Comparison of ENCODE assay signal across 17 cellular contexts in genomic region chr1:70211536-70211935, GRCh38. TPM values are rescaled to one million over a fixed set of nuclear protein-coding genes. Genes with fewer than 3 reads are reported as not detected.
DNase-seq lines count a peak whose midpoint lies in the region; ATAC-seq, FAIRE-seq and TF ChIP-seq lines count a peak whose summit lies in the region.
"Had no signal": no experiment of that assay in that cellular context is flagged by ENCODE, and none has a peak within 500 bp of the region (broad histone marks: within the 10 kb centered on the region; RNA-seq: fewer than 3 reads in every experiment).

No MANE protein-coding gene starts in this region.

- H3K36me3 Mint-ChIP-seq in activated naive CD8-positive, alpha-beta T cell treated with anti-CD3 and anti-CD28 coated beads, Interleukin-2, amount 10 ng/mL, durations not matched to agents 7 days and 5 days, result peaks cover 11% of the 10 kb centered on the region
- peaks cover 27% of the 10 kb centered on the region for H3K36me3 Mint-ChIP-seq in activated naive CD8-positive, alpha-beta T cell treated with anti-CD3 and anti-CD28 coated beads, Interleukin-2, amount 50 U/mL, for 24 hours (ENCODE audit: low read depth)
- H3K36me3 Mint-ChIP-seq in HFFc6 (ENCODE audit: low read depth), result peaks cover 9% of the 10 kb centered on the region; the same call in 1 of the 2 replicates

- no peak overlapping the region for H2AFZ ChIP-seq in K562 (ENCODE audit: low read depth, low read length)
- H2AFZ ChIP-seq: PC-9 had no signal

- TF ChIP-seq CTCF in HFFc6 (IDR thresholded peaks at IDR 0.05) (no peak), K562 (IDR thresholded peaks at IDR 0.05 in 2 of 3, conservative IDR thresholded peaks at IDR 0.05 in 1 of 3; ENCODE audit: insufficient read depth in 2 of 3, low read depth in 1 of 3, low read length in 3 of 3) (no peak)

- H3K4me3 Mint-ChIP-seq in activated naive CD8-positive, alpha-beta T cell treated with anti-CD3 and anti-CD28 coated beads, Interleukin-2, amount 10 ng/mL, durations not matched to agents 7 days and 5 days, result no peak overlapping the region
- no peak overlapping the region for H3K4me3 Mint-ChIP-seq in activated naive CD8-positive, alpha-beta T cell treated with anti-CD3 and anti-CD28 coated beads, Interleukin-2, amount 50 U/mL, for 24 hours
- H3K4me3 Mint-ChIP-seq in HFFc6, result no peak overlapping the region

- FAIRE-seq in K562 (lab: Jason Lieb, UNC), result no peak
- FAIRE-seq: H1 had no signal

- H3K79me2 ChIP-seq in K562 (ENCODE audit: control insufficient read depth, insufficient read depth, low read length), result peaks cover 100% of the 10 kb centered on the region

- no peaks in the 10 kb centered on the region; a peak in 3 of 5 replicates for H3K4me1 ChIP-seq in K562 (replicated peaks in 1 of 2; ENCODE audit: control insufficient read depth in 2 of 2, insufficient read depth in 2 of 2, low read length in 2 of 2)
- H3K4me1 ChIP-seq in skeletal muscle satellite cell (ENCODE audit: control insufficient read depth, insufficient read depth, low read length), result peaks cover 15% of the 10 kb centered on the region

- no peak for DNase-seq in activated naive CD8-positive, alpha-beta T cell treated with anti-CD3 and anti-CD28 coated beads, Interleukin-2, amount 10 ng/mL, durations not matched to agents 7 days and 5 days
- no peak for DNase-seq in activated naive CD8-positive, alpha-beta T cell treated with anti-CD3 and anti-CD28 coated beads, Interleukin-2, amount 50 U/mL, for 24 hours
- no peak for DNase-seq in HFFc6
- DNase-seq in K562 (ENCODE audit: extremely low read depth in 1 of 4, low spot score in 3 of 4), result no peak
- DNase-seq in GM19240 (ENCODE audit: insufficient read length, low spot score), result no peak
- DNase-seq: DMS153, NCI-H1092, NCI-H1694 treated with DMSO at 0.1 percent for 48 hours, NCI-H446 treated with DMSO at 0.1 percent for 48 hours, NCI-H748 treated with DMSO at 0.1 percent for 48 hours, PC-9 had no signal

- no peaks in the 10 kb centered on the region for H4K20me1 ChIP-seq in K562 (replicated peaks; ENCODE audit: control insufficient read depth, insufficient read depth, low read length)

- H3K4me2 ChIP-seq in K562 (ENCODE audit: insufficient read depth, low read length) (no peak overlapping the region), skeletal muscle satellite cell (ENCODE audit: low read length) (peak overlapping the region; percentile 13)
- H3K4me2 ChIP-seq: BLaER1, PC-9 had no signal

- H3K9me3 ChIP-seq in K562 (replicated peaks; ENCODE audit: control insufficient read depth, insufficient read depth, low read depth, low read length), result no peaks in the 10 kb centered on the region
- no peaks in the 10 kb centered on the region for H3K9me3 ChIP-seq in skeletal muscle satellite cell (replicated peaks; ENCODE audit: low read length)
- H3K9me3 ChIP-seq: BLaER1 had no signal

- peaks cover 38% of the 10 kb centered on the region for H3K4me1 Mint-ChIP-seq in activated naive CD8-positive, alpha-beta T cell treated with anti-CD3 and anti-CD28 coated beads, Interleukin-2, amount 10 ng/mL, durations not matched to agents 7 days and 5 days
- peaks cover 54% of the 10 kb centered on the region for H3K4me1 Mint-ChIP-seq in activated naive CD8-positive, alpha-beta T cell treated with anti-CD3 and anti-CD28 coated beads, Interleukin-2, amount 50 U/mL, for 24 hours
- H3K4me1 Mint-ChIP-seq in HFFc6 (ENCODE audit: low read depth), result peaks cover 44% of the 10 kb centered on the region

- H3K27me3 ChIP-seq in K562 (ENCODE audit: control insufficient read depth in 2 of 2, insufficient read depth in 2 of 2, low read length in 2 of 2) (no peaks in the 10 kb centered on the region), skeletal muscle satellite cell (ENCODE audit: control insufficient read depth, insufficient read depth, low read length) (no peaks in the 10 kb centered on the region)
- H3K27me3 ChIP-seq: BLaER1 had no signal

- H3K9me3 Mint-ChIP-seq in activated naive CD8-positive, alpha-beta T cell treated with anti-CD3 and anti-CD28 coated beads, Interleukin-2, amount 10 ng/mL, durations not matched to agents 7 days and 5 days, result no peaks in the 10 kb centered on the region
- no peaks in the 10 kb centered on the region for H3K9me3 Mint-ChIP-seq in activated naive CD8-positive, alpha-beta T cell treated with anti-CD3 and anti-CD28 coated beads, Interleukin-2, amount 50 U/mL, for 24 hours
- H3K9me3 Mint-ChIP-seq in HFFc6, result no peaks in the 10 kb centered on the region

- H3K4me3 ChIP-seq in K562 (no peak overlapping the region), skeletal muscle satellite cell (ENCODE audit: low read length) (no peak overlapping the region)
- H3K4me3 ChIP-seq: BLaER1, PC-9, SK-N-MC had no signal

- H3K9ac ChIP-seq in K562 (ENCODE audit: insufficient read depth in 1 of 2, low read depth in 2 of 2, low read length in 2 of 2), result no peak overlapping the region
- H3K9ac ChIP-seq in skeletal muscle satellite cell (ENCODE audit: low read depth, low read length), result no peak overlapping the region
- H3K9ac ChIP-seq: BLaER1 had no signal

- no peak for ATAC-seq in activated naive CD8-positive, alpha-beta T cell treated with anti-CD3 and anti-CD28 coated beads, Interleukin-2, amount 10 ng/mL, durations not matched to agents 7 days and 5 days (ENCODE audit: low read depth)
- ATAC-seq in activated naive CD8-positive, alpha-beta T cell treated with anti-CD3 and anti-CD28 coated beads, Interleukin-2, amount 50 U/mL, for 24 hours, result no peak
- no peak for ATAC-seq in K562
- no peak for ATAC-seq in HG02870 (IDR thresholded peaks at IDR 0.05; ENCODE audit: unreplicated experiment)
- ATAC-seq in HG02981 (IDR thresholded peaks at IDR 0.05; ENCODE audit: unreplicated experiment), result no peak

- peak overlapping the region; percentile 12; the same call in 1 of the 3 replicates for H3K27ac ChIP-seq in K562 (ENCODE audit: extremely low read depth, low read depth, low read length)
- H3K27ac ChIP-seq: BLaER1, PC-9, SK-N-MC had no signal

- no peak for TF ChIP-seq EP300 in K562 (IDR thresholded peaks at IDR 0.05; ENCODE audit: low read length)

- intact Hi-C loops in K562 (cut with micrococcal nuclease), result no loop called here

- peak overlapping the region; percentile 65 for H3K27ac Mint-ChIP-seq in activated naive CD8-positive, alpha-beta T cell treated with anti-CD3 and anti-CD28 coated beads, Interleukin-2, amount 10 ng/mL, durations not matched to agents 7 days and 5 days
- H3K27ac Mint-ChIP-seq in activated naive CD8-positive, alpha-beta T cell treated with anti-CD3 and anti-CD28 coated beads, Interleukin-2, amount 50 U/mL, for 24 hours, result no peak overlapping the region
- peak overlapping the region; percentile 42; the same call in 1 of the 2 replicates for H3K27ac Mint-ChIP-seq in HFFc6

- TF ChIP-seq RAD21 in K562 (CRISPR knock-in tag; conservative IDR thresholded peaks at IDR 0.05 in 1 of 2, IDR thresholded peaks at IDR 0.05 in 1 of 2), result no peak

- no peak for TF ChIP-seq POLR2A in K562 (conservative IDR thresholded peaks at IDR 0.05)

- in situ Hi-C loops in K562 (cut with MboI), result no loop called here

- peaks cover 63% of the 10 kb centered on the region for H3K36me3 ChIP-seq in K562 (ENCODE audit: control insufficient read depth, insufficient read depth, low read length)
- peaks cover 28% of the 10 kb centered on the region for H3K36me3 ChIP-seq in skeletal muscle satellite cell (ENCODE audit: insufficient read depth, low read length)

- H3K27me3 Mint-ChIP-seq in activated naive CD8-positive, alpha-beta T cell treated with anti-CD3 and anti-CD28 coated beads, Interleukin-2, amount 10 ng/mL, durations not matched to agents 7 days and 5 days, result no peaks in the 10 kb centered on the region
- no peaks in the 10 kb centered on the region for H3K27me3 Mint-ChIP-seq in activated naive CD8-positive, alpha-beta T cell treated with anti-CD3 and anti-CD28 coated beads, Interleukin-2, amount 50 U/mL, for 24 hours
- no peaks in the 10 kb centered on the region for H3K27me3 Mint-ChIP-seq in HFFc6 (ENCODE audit: insufficient read depth)

- BruUV-seq in K562 (replicated peaks; lab: Mats Ljungman, UMichigan), result no TSS peak

- H3K9me1 ChIP-seq in K562 (ENCODE audit: control insufficient read depth, insufficient read depth, low read length), result no peaks in the 10 kb centered on the region

- CTCF ChIA-PET in K562 (lab: Yijun Ruan, JAX; ENCODE audit: low intra/inter-chr PET ratio), result no interaction called here

- POLR2A ChIA-PET in activated naive CD8-positive, alpha-beta T cell treated with anti-CD3 and anti-CD28 coated beads, Interleukin-2, amount 10 ng/mL, durations not matched to agents 7 days and 5 days (lab: Charles Lee), result interaction anchor here (1.0 to 9.0 kb wide), 2 partner anchors 10 to 142 kb away, joined by 4 to 86 read pairs; partner anchors contain the start of gene SRSF11
- POLR2A ChIA-PET in K562 (lab: Yijun Ruan, JAX), result interaction anchor here (8.0 kb wide), 1 partner anchor 8 kb away, joined by 58 read pairs; the partner anchor contains the start of gene SRSF11

RNA-seq across cellular contexts. Expression of gene LRRC40, which starts 6.2 kb away (rescaled TPM):
- total RNA-seq in activated naive CD8-positive, alpha-beta T cell treated with anti-CD3 and anti-CD28 coated beads, Interleukin-2, amount 10 ng/mL, durations not matched to agents 7 days and 5 days, result 10 to 100 TPM; 16.9 to 18.8 TPM
- 10 to 100 TPM; 10.6 to 16.5 (median 14.0) TPM for total RNA-seq in HFFc6 (2021; fragmentation: NEBNext Ultra II Directional; extraction: Animal tissue kit (Norgen Biotek cat#: 25700))
- 9.0 and 30.2 TPM in 2 replicates for total RNA-seq in K562 (2011; cell fraction: chromatin; rRNA removed; ENCODE audit: low replicate concordance)
- total RNA-seq in K562 (2011; cell fraction: nucleolus; rRNA removed), result 4.3 and 5.8 TPM in 2 replicates
- 10.1 and 12.4 TPM in 2 replicates for total RNA-seq in K562 (2011; cell fraction: nucleoplasm; rRNA removed)
- 14.4 and 16.1 TPM in 2 replicates for total RNA-seq in K562 (2014; rRNA removed)
- 30.9 and 34.2 TPM in 2 replicates for total RNA-seq in K562 (2014; rRNA removed; fragmentation: Illumina TruSeq; extraction: Trizol)
- 27.1 and 31.4 TPM in 2 replicates for total RNA-seq in K562 (2015; rRNA removed; fragmentation: Illumina TruSeq; extraction: Trizol)
- total RNA-seq in K562 (2021), result 18.1 and 18.2 TPM in 2 replicates
- 24.9 and 33.7 TPM in 2 replicates for polyA plus RNA-seq in K562 (2011; rRNA removed)
- 3.9 and 11.4 TPM in 2 replicates for polyA plus RNA-seq in K562 (2011; cell fraction: cytosol; rRNA removed)
- 6.1 and 9.9 TPM in 2 replicates for polyA plus RNA-seq in K562 (2011; cell fraction: nucleus; rRNA removed)
- polyA plus RNA-seq in K562 (2012), result 13.8 and 16.1 TPM in 2 replicates
- polyA plus RNA-seq in K562 (2014; fragmentation: Illumina TruSeq; extraction: Trizol), result 23.3 and 28.5 TPM in 2 replicates
- 10 to 100 TPM; 32.2 to 36.2 TPM for polyA plus RNA-seq in K562 (2014; fragmentation: Nextera tagmentation; extraction: Ambion mirVana)
- polyA plus RNA-seq in K562 (2014; rRNA removed), result 19.9 and 20.4 TPM in 2 replicates
- 29.6 and 33.5 TPM in 2 replicates for polyA minus RNA-seq in K562 (2011; rRNA and poly(A)+ RNA removed)
- polyA minus RNA-seq in K562 (2011; cell fraction: cytosol; rRNA and poly(A)+ RNA removed), result 8.5 and 12.5 TPM in 2 replicates
- polyA minus RNA-seq in K562 (2011; cell fraction: nucleus; rRNA and poly(A)+ RNA removed), result 10.2 and 21.0 TPM in 2 replicates
- 22.1 and 24.8 TPM in 2 replicates for total RNA-seq in skeletal muscle satellite cell (2012; rRNA removed)

RNA-seq across cellular contexts. Expression of gene SRSF11, which starts 9.6 kb away (rescaled TPM):
- total RNA-seq in activated naive CD8-positive, alpha-beta T cell treated with anti-CD3 and anti-CD28 coated beads, Interleukin-2, amount 10 ng/mL, durations not matched to agents 7 days and 5 days, result 100 to 1,000 TPM; 242 to 252 TPM
- total RNA-seq in HFFc6 (2021; fragmentation: NEBNext Ultra II Directional; extraction: Animal tissue kit (Norgen Biotek cat#: 25700)), result 100 to 1,000 TPM in 3 of 6 experiments, 10 to 100 TPM in 3; 94.9 to 107 (median 100) TPM
- total RNA-seq in K562 (2011; cell fraction: chromatin; rRNA removed; ENCODE audit: low replicate concordance), result 358 and 824 TPM in 2 replicates
- 166 and 191 TPM in 2 replicates for total RNA-seq in K562 (2011; cell fraction: nucleolus; rRNA removed)
- 334 and 482 TPM in 2 replicates for total RNA-seq in K562 (2011; cell fraction: nucleoplasm; rRNA removed)
- total RNA-seq in K562 (2014; rRNA removed), result 133 and 148 TPM in 2 replicates
- 190 and 214 TPM in 2 replicates for total RNA-seq in K562 (2014; rRNA removed; fragmentation: Illumina TruSeq; extraction: Trizol)
- total RNA-seq in K562 (2015; rRNA removed; fragmentation: Illumina TruSeq; extraction: Trizol), result 235 and 249 TPM in 2 replicates
- 143 and 159 TPM in 2 replicates for total RNA-seq in K562 (2021)
- polyA plus RNA-seq in K562 (2011; rRNA removed), result 418 and 455 TPM in 2 replicates
- 207 and 247 TPM in 2 replicates for polyA plus RNA-seq in K562 (2011; cell fraction: cytosol; rRNA removed)
- polyA plus RNA-seq in K562 (2011; cell fraction: nucleus; rRNA removed), result 1,205 and 1,296 TPM in 2 replicates
- 141 and 149 TPM in 2 replicates for polyA plus RNA-seq in K562 (2012)
- 200 and 253 TPM in 2 replicates for polyA plus RNA-seq in K562 (2014; fragmentation: Illumina TruSeq; extraction: Trizol)
- polyA plus RNA-seq in K562 (2014; fragmentation: Nextera tagmentation; extraction: Ambion mirVana), result 10 to 100 TPM; 76.9 to 79.2 TPM
- 203 and 243 TPM in 2 replicates for polyA plus RNA-seq in K562 (2014; rRNA removed)
- 284 and 290 TPM in 2 replicates for polyA minus RNA-seq in K562 (2011; rRNA and poly(A)+ RNA removed)
- polyA minus RNA-seq in K562 (2011; cell fraction: cytosol; rRNA and poly(A)+ RNA removed), result 110 and 120 TPM in 2 replicates
- polyA minus RNA-seq in K562 (2011; cell fraction: nucleus; rRNA and poly(A)+ RNA removed), result 370 and 491 TPM in 2 replicates
- 79.1 and 82.8 TPM in 2 replicates for total RNA-seq in skeletal muscle satellite cell (2012; rRNA removed)
